ENCODE assay signal across 8 cellular contexts in genomic region chr1:109040627-109041613, GRCh38. TPM values are rescaled to one million over a fixed set of nuclear protein-coding genes. Genes with fewer than 3 reads are reported as not detected.
DNase-seq lines count a peak whose midpoint lies in the region; ATAC-seq, FAIRE-seq and TF ChIP-seq lines count a peak whose summit lies in the region.

No MANE protein-coding gene starts in this region.

- ATAC-seq in GM19035 (IDR thresholded peaks at IDR 0.05; ENCODE audit: unreplicated experiment): peak; percentile 31
- ATAC-seq in HG03175 (IDR thresholded peaks at IDR 0.05; ENCODE audit: unreplicated experiment): peak; percentile 25

- peak overlapping the region; percentile 85 to 95 (median 91) for H3K9ac ChIP-seq in BLaER1 treated with 17β-estradiol and CSF1 and Interleukin-3, amounts not matched to agents 10 nM and 100 nM
- peak overlapping the region; percentile 88 for H3K9ac ChIP-seq in keratinocyte (ENCODE audit: control insufficient read depth, extremely low read depth, insufficient read depth, low read length)

- H3K4me3 ChIP-seq in BLaER1 treated with 17β-estradiol and CSF1 and Interleukin-3, amounts not matched to agents 10 nM and 100 nM: peak overlapping the region; percentile 89 to 100 (median 98)
- H3K4me3 ChIP-seq in SJSA1 (peak overlapping the region; percentile 94), keratinocyte (ENCODE audit: control insufficient read depth in 2 of 3, extremely low read depth in 1 of 3, insufficient read depth in 2 of 3, low read depth in 1 of 3, low read length in 3 of 3) (peak overlapping the region; percentile 69 to 100 (median 88)), spleen (peak overlapping the region; percentile 82 to 100 (median 98))

- dilution Hi-C loops in keratinocyte (cut with MboI; ENCODE audit: extremely low pct_ligation_motif_present, low sequenced_read_pairs): no loop called here

- FAIRE-seq in keratinocyte (lab: Jason Lieb, UNC): no peak

- DNase-seq in SJSA1 (ENCODE audit: low read depth in 1 of 2, low spot score in 2 of 2) (peak in 1 of 2 experiments; percentile 39), cerebellar cortex (ENCODE audit: low spot score) (peak; percentile 43), keratinocyte (ENCODE audit: low read depth, low spot score) (no peak), spleen (peak; percentile 90), NCI-H446 treated with DMSO at 0.1 percent for 48 hours (lab: John Stamatoyannopoulos, UW) (no peak)

- peak overlapping the region; percentile 78 to 96 (median 90) for H3K4me2 ChIP-seq in BLaER1 treated with 17β-estradiol and CSF1 and Interleukin-3, amounts not matched to agents 10 nM and 100 nM
- peak overlapping the region; percentile 92 for H3K4me2 ChIP-seq in keratinocyte (ENCODE audit: control insufficient read depth, extremely low read depth, insufficient read depth, low read depth, low read length)

- intact Hi-C loops in spleen (cut with DNase I; ENCODE audit: low total_unique reads): no loop called here

- no peak for TF ChIP-seq POLR2A in spleen (IDR thresholded peaks at IDR 0.05)

- H3K9me1 ChIP-seq in keratinocyte (ENCODE audit: control insufficient read depth, extremely low read depth, insufficient read depth, low read length): no peaks in the 10 kb centered on the region

- H3K27ac ChIP-seq in BLaER1 treated with 17β-estradiol and CSF1 and Interleukin-3, amounts not matched to agents 10 nM and 100 nM: peak overlapping the region; percentile 57 to 88 (median 80)
- H3K27ac ChIP-seq in SJSA1 (no peak overlapping the region), keratinocyte (ENCODE audit: control insufficient read depth, insufficient read depth, low read length) (peak overlapping the region; percentile 54), spleen (peak overlapping the region; percentile 84 to 94 (median 90))

- H3K36me3 ChIP-seq in BLaER1 treated with 17β-estradiol and CSF1 and Interleukin-3, amounts not matched to agents 10 nM and 100 nM: peaks cover 0 to 20% (median 8%) of the 10 kb centered on the region in 11 experiments; a peak in 14 of 22 replicates
- H3K36me3 ChIP-seq in SJSA1: peaks cover 6% of the 10 kb centered on the region
- no peaks in the 10 kb centered on the region for H3K36me3 ChIP-seq in keratinocyte (ENCODE audit: control insufficient read depth in 2 of 2, extremely low read depth in 1 of 2, insufficient read depth in 2 of 2, low read length in 2 of 2)
- no peaks in the 10 kb centered on the region for H3K36me3 ChIP-seq in spleen

- peak in 1 of 3 experiments; percentile 19 for TF ChIP-seq CTCF in keratinocyte (optimal IDR thresholded peaks at IDR 0.05 in 1 of 3, IDR thresholded peaks at IDR 0.05 in 1 of 3, conservative IDR thresholded peaks at IDR 0.05 in 1 of 3; ENCODE audit: extremely low read depth in 1 of 3, insufficient read depth in 2 of 3, low read length in 3 of 3)
- TF ChIP-seq CTCF in spleen (IDR thresholded peaks at IDR 0.05 in 8 of 11, conservative IDR thresholded peaks at IDR 0.05 in 3 of 11): no peak

- H4K20me1 ChIP-seq in BLaER1 treated with 17β-estradiol and CSF1 and Interleukin-3, amounts not matched to agents 10 nM and 100 nM: peaks cover 6 to 55% (median 20%) of the 10 kb centered on the region in 11 experiments; a peak in 13 of 22 replicates
- H4K20me1 ChIP-seq in keratinocyte (ENCODE audit: control insufficient read depth, extremely low read depth, insufficient read depth, low read length): no peaks in the 10 kb centered on the region

- H3K9me3 ChIP-seq in BLaER1 treated with 17β-estradiol and CSF1 and Interleukin-3, amounts not matched to agents 10 nM and 100 nM (replicated peaks in 1 of 11): no peaks in the 10 kb centered on the region
- no peaks in the 10 kb centered on the region; the same call in 1 of the 2 replicates for H3K9me3 ChIP-seq in SJSA1 (replicated peaks)
- H3K9me3 ChIP-seq in keratinocyte (ENCODE audit: control insufficient read depth, low read depth, low read length): no peaks in the 10 kb centered on the region
- no peaks in the 10 kb centered on the region for H3K9me3 ChIP-seq in spleen

- no peaks in the 10 kb centered on the region for H3K27me3 ChIP-seq in BLaER1 treated with 17β-estradiol and CSF1 and Interleukin-3, amounts not matched to agents 10 nM and 100 nM
- no peaks in the 10 kb centered on the region for H3K27me3 ChIP-seq in SJSA1 (replicated peaks)
- no peaks in the 10 kb centered on the region for H3K27me3 ChIP-seq in keratinocyte (ENCODE audit: control insufficient read depth, extremely low read depth, insufficient read depth, low read length)
- H3K27me3 ChIP-seq in spleen (replicated peaks in 1 of 7): no peaks in the 10 kb centered on the region

- H3K4me1 ChIP-seq in BLaER1 treated with 17β-estradiol and CSF1 and Interleukin-3, amounts not matched to agents 10 nM and 100 nM: peaks cover 16 to 22% (median 20%) of the 10 kb centered on the region in 10 experiments; a peak in 19 of 20 replicates
- H3K4me1 ChIP-seq in SJSA1 (replicated peaks): peaks cover 15% of the 10 kb centered on the region
- H3K4me1 ChIP-seq in keratinocyte (ENCODE audit: control insufficient read depth, extremely low read depth, insufficient read depth, low read length): peaks cover 3% of the 10 kb centered on the region
- peaks cover 6 to 32% (median 13%) of the 10 kb centered on the region in 6 donors for H3K4me1 ChIP-seq in spleen

- WGBS in spleen, 5 donors: 1 to 7% (median 2%) methylated on average over 20 to 47 of the region's 47 CpGs

- peak overlapping the region; percentile 34 for H2AFZ ChIP-seq in keratinocyte (ENCODE audit: control insufficient read depth, low read length)

- H3K79me2 ChIP-seq in keratinocyte (ENCODE audit: control insufficient read depth, insufficient read depth, low read length): peaks cover 54% of the 10 kb centered on the region

RNA-seq across cellular contexts. Expression of gene WDR47, which starts 1.0 kb away (rescaled TPM):
- 20.0 and 20.9 TPM in 2 replicates for total RNA-seq in SJSA1 (2014; rRNA removed; shearing (Covaris generic))
- polyA plus RNA-seq in keratinocyte (32.8 to 54.7 TPM (median 54.2 TPM) in 3 replicates), spleen (1 to 10 TPM; 1.9 to 3.5 (median 2.2) TPM)
- 37.5 TPM for polyA plus RNA-seq in keratinocyte (2011; ENCODE audit: low read depth)
- polyA plus RNA-seq in keratinocyte (2011; cell fraction: cytosol; rRNA removed): 28.9 and 58.9 TPM in 2 replicates
- 69.8 and 89.9 TPM in 2 replicates for polyA plus RNA-seq in keratinocyte (2011; cell fraction: nucleus; rRNA removed)
- polyA plus RNA-seq in keratinocyte (2012; ENCODE audit: low replicate concordance): 24.7 and 25.9 TPM in 2 replicates
- 12.4 to 69.0 TPM (median 54.8 TPM) in 3 replicates for polyA minus RNA-seq in keratinocyte
- 54.5 TPM for polyA minus RNA-seq in keratinocyte (2011; cell fraction: cytosol; rRNA and poly(A)+ RNA removed)
- polyA minus RNA-seq in keratinocyte (2011; cell fraction: nucleus; rRNA and poly(A)+ RNA removed): 54.8 and 87.1 TPM in 2 replicates
- 10 to 100 TPM in 6 of 7 donors, 1 to 10 TPM in 1; 9.8 to 20.1 (median 14.6) TPM for total RNA-seq in spleen

RNA-seq across cellular contexts. Expression of gene TAF13, which starts 34.9 kb away (rescaled TPM):
- total RNA-seq in SJSA1 (2014; rRNA removed; shearing (Covaris generic)): 96.5 and 137 TPM in 2 replicates
- polyA plus RNA-seq in keratinocyte: 73.6 to 151 TPM (median 89.7 TPM) in 3 replicates
- 92.6 TPM for polyA plus RNA-seq in keratinocyte (2011; ENCODE audit: low read depth)
- 110 and 195 TPM in 2 replicates for polyA plus RNA-seq in keratinocyte (2011; cell fraction: cytosol; rRNA removed)
- polyA plus RNA-seq in keratinocyte (2011; cell fraction: nucleus; rRNA removed): 40.9 and 75.6 TPM in 2 replicates
- polyA plus RNA-seq in keratinocyte (2012; ENCODE audit: low replicate concordance): 117 and 146 TPM in 2 replicates
- 5.0 to 54.0 TPM (median 21.2 TPM) in 3 replicates for polyA minus RNA-seq in keratinocyte
- polyA minus RNA-seq in keratinocyte (2011; cell fraction: cytosol; rRNA and poly(A)+ RNA removed): 72.1 TPM
- polyA minus RNA-seq in keratinocyte (2011; cell fraction: nucleus; rRNA and poly(A)+ RNA removed): 19.4 and 44.3 TPM in 2 replicates
- 10 to 100 TPM; 18.0 to 32.5 (median 24.5) TPM for total RNA-seq in spleen
- polyA plus RNA-seq in spleen: 10 to 100 TPM in 2 of 3 donors, 1 to 10 TPM in 1; 9.0 to 22.5 (median 12.5) TPM

RNA-seq across cellular contexts. Expression of gene TMEM167B, which starts 49.6 kb away (rescaled TPM):
- total RNA-seq in SJSA1 (2014; rRNA removed; shearing (Covaris generic)): 18.7 and 36.3 TPM in 2 replicates
- polyA plus RNA-seq in keratinocyte (13.6 to 15.9 TPM (median 15.7 TPM) in 3 replicates), spleen (10 to 100 TPM; 19.1 to 20.4 (median 19.7) TPM)
- 12.9 TPM for polyA plus RNA-seq in keratinocyte (2011; ENCODE audit: low read depth)
- polyA plus RNA-seq in keratinocyte (2011; cell fraction: cytosol; rRNA removed): 14.8 and 21.7 TPM in 2 replicates
- polyA plus RNA-seq in keratinocyte (2011; cell fraction: nucleus; rRNA removed): 11.4 and 12.2 TPM in 2 replicates
- polyA plus RNA-seq in keratinocyte (2012; ENCODE audit: low replicate concordance): 18.9 and 27.1 TPM in 2 replicates
- 1.6 to 7.2 TPM (median 5.6 TPM) in 3 replicates for polyA minus RNA-seq in keratinocyte
- polyA minus RNA-seq in keratinocyte (2011; cell fraction: cytosol; rRNA and poly(A)+ RNA removed): 9.6 TPM
- polyA minus RNA-seq in keratinocyte (2011; cell fraction: nucleus; rRNA and poly(A)+ RNA removed): 4.1 and 7.2 TPM in 2 replicates
- 10 to 100 TPM; 23.1 to 48.2 (median 45.2) TPM for total RNA-seq in spleen

Comparison
In these comparisons a context has a peak if more than half of its experiments do, and no peak if none do; other contexts are left out.
1. DNase-seq: peak in cerebellar cortex (single experiment) and spleen (single experiment); none in keratinocyte (single experiment) and NCI-H446 treated with DMSO at 0.1 percent for 48 hours (single experiment).
2. Peak in every context shown above with its lines, with median percentiles within 50 percentile points of each other: H3K4me3 ChIP-seq.